Comparison of ENCODE assay signal across 13 cellular contexts in genomic region chr4:155692990-155693659, GRCh38. TPM values are rescaled to one million over a fixed set of nuclear protein-coding genes. Genes with fewer than 3 reads are reported as not detected.
DNase-seq lines count a peak whose midpoint lies in the region; ATAC-seq and TF ChIP-seq lines count a peak whose summit lies in the region.
"Had no signal": no experiment of that assay in that cellular context is flagged by ENCODE, and none has a peak within 500 bp of the region (broad histone marks: within the 10 kb centered on the region; RNA-seq: fewer than 3 reads in every experiment).

No MANE protein-coding gene starts in this region.

- peak overlapping the region; percentile 67 for H3K27ac ChIP-seq in C4-2B
- peak overlapping the region in 3 of 4 donors; percentile 24 to 72 (median 44) for H3K27ac ChIP-seq in body of pancreas
- peak overlapping the region in 1 of 2 donors; percentile 79 for H3K27ac ChIP-seq in lung (ENCODE audit: low read depth in 1 of 2, low read length in 1 of 2)
- H3K27ac ChIP-seq: adrenal gland, ovary had no signal

- no peaks in the 10 kb centered on the region for H3K27me3 ChIP-seq in body of pancreas
- H3K27me3 ChIP-seq in lung (ENCODE audit: control insufficient read depth, insufficient read depth), result no peaks in the 10 kb centered on the region
- H3K27me3 ChIP-seq: adrenal gland, ovary had no signal

- no peak for TF ChIP-seq POLR2A in body of pancreas (IDR thresholded peaks at IDR 0.05)

- WGBS in body of pancreas, 2 donors, result 29 to 33% methylated on average over 5 of the region's 5 CpGs
- WGBS in lung, 2 donors, result 48 to 75% methylated on average over 5 of the region's 5 CpGs

- ATAC-seq in HG02981 (IDR thresholded peaks at IDR 0.05; ENCODE audit: unreplicated experiment), result peak; percentile 56
- peak; percentile 81 for ATAC-seq in body of pancreas
- ATAC-seq in lung (ENCODE audit: insufficient read depth, low FRiP score), result peak; percentile 75
- ATAC-seq: activated T-helper 17 cell treated with anti-CD3 and anti-CD28 coated beads, Interleukin-2, amount 50 U/mL, for 72 hours had no signal

- intact Hi-C loops in body of pancreas (cut with DNase I), result no loop called here

- no peaks in the 10 kb centered on the region for H3K9me3 ChIP-seq in body of pancreas
- no peaks in the 10 kb centered on the region for H3K9me3 ChIP-seq in lung (ENCODE audit: control insufficient read depth in 2 of 2, insufficient read depth in 1 of 2, low read length in 1 of 2)
- H3K9me3 ChIP-seq: adrenal gland, ovary had no signal

- TF ChIP-seq CTCF in C4-2B (conservative IDR thresholded peaks at IDR 0.05) (no peak), body of pancreas (IDR thresholded peaks at IDR 0.05) (no peak), lung (IDR thresholded peaks at IDR 0.05; ENCODE audit: control extremely low read depth, extremely low read depth) (no peak)

- no peaks in the 10 kb centered on the region for H3K36me3 ChIP-seq in body of pancreas (replicated peaks in 1 of 2; ENCODE audit: insufficient read depth in 1 of 2, low read depth in 2 of 2)
- H3K36me3 ChIP-seq in lung (ENCODE audit: control insufficient read depth in 2 of 2, insufficient read depth in 2 of 2, low read length in 2 of 2), result peaks cover 0 to 4% of the 10 kb centered on the region in 2 donors
- H3K36me3 ChIP-seq: adrenal gland, ovary had no signal

- H3K4me1 ChIP-seq in body of pancreas (peaks cover 20% of the 10 kb centered on the region), lung (ENCODE audit: control insufficient read depth in 2 of 2, insufficient read depth in 2 of 2, low read length in 2 of 2) (peaks cover 3 to 17% of the 10 kb centered on the region in 2 donors)
- H3K4me1 ChIP-seq: adrenal gland had no signal

- DNase-seq in body of pancreas, result no peak
- DNase-seq in lung (ENCODE audit: low spot score), result no peak
- DNase-seq in GM03348 (ENCODE audit: low spot score), result no peak
- no peak for DNase-seq in activated CD4-positive, alpha-beta T cell treated with anti-CD3 and anti-CD28 coated beads for 4 hours
- no peak for DNase-seq in NCI-H526 (lab: John Stamatoyannopoulos, UW)
- no peak for DNase-seq in OCI-M2 (lab: John Stamatoyannopoulos, UW; ENCODE audit: unreplicated experiment)
- DNase-seq: activated CD8-positive, alpha-beta memory T cell treated with anti-CD3 and anti-CD28 coated beads for 24 hours; adrenal gland; NCI-H1436; ovary had no signal

- H3K4me3 ChIP-seq in body of pancreas (no peak overlapping the region), lung (no peak overlapping the region)
- H3K4me3 ChIP-seq: adrenal gland, ovary had no signal

RNA-seq across cellular contexts. Expression of gene GUCY1A1, which starts 26.5 kb away (rescaled TPM):
- 10 to 100 TPM in 1 of 2 donors, 1 to 10 TPM in 1; 7.6 to 20.0 TPM for total RNA-seq in body of pancreas
- total RNA-seq in lung, result 100 to 1,000 TPM in 1 of 2 donors, 10 to 100 TPM in 1; 48.9 to 115 TPM
- 1 to 10 TPM; 8.0 to 8.2 TPM for polyA plus RNA-seq in lung
- total RNA-seq: activated T-helper 17 cell treated with anti-CD3 and anti-CD28 coated beads, Interleukin-2, amount 50 U/mL, for 72 hours had no signal
